ENCODE assay signal across 1 cellular context in genomic region chr16:2464333-2464732, GRCh38.
TF ChIP-seq lines count a peak whose summit lies in the region.

No MANE protein-coding gene starts in this region.

TF ChIP-seq in K562, 482 proteins besides CTCF, POLR2A, EP300 and RAD21:
- TF ChIP-seq NRF1 (conservative IDR thresholded peaks at IDR 0.05 in 1 of 2, IDR thresholded peaks at IDR 0.05 in 1 of 2) = no peak
- peak; percentile 48 for TF ChIP-seq RBM22 (IDR thresholded peaks at IDR 0.05; ENCODE audit: low read depth, low read length, poor library complexity, severe bottlenecking)
- TF ChIP-seq POLR2G (IDR thresholded peaks at IDR 0.05; ENCODE audit: low read depth, low read length) = peak; percentile 61; the same call in 1 of the 2 replicates
